ENCODE assay signal across 9 cellular contexts in genomic region chr6:4607026-4607704, GRCh38.
DNase-seq lines count a peak whose midpoint lies in the region; ATAC-seq and TF ChIP-seq lines count a peak whose summit lies in the region.
"Had no signal": no experiment of that assay in that cellular context is flagged by ENCODE, and none has a peak within 500 bp of the region (broad histone marks: within the 10 kb centered on the region; RNA-seq: fewer than 3 reads in every experiment).

No MANE protein-coding gene starts in this region.

- H3K9me3 Mint-ChIP-seq in stimulated activated effector memory CD8-positive, alpha-beta T cell treated with anti-CD3 and anti-CD28 coated beads, Interleukin-12 subunit alpha, Interleukin-12 subunit beta, amount 100 ng/mL, for 72 hours = no peaks in the 10 kb centered on the region
- H3K9me3 Mint-ChIP-seq in activated CD8-positive, alpha-beta T cell treated with anti-CD3 and anti-CD28 coated beads, Interleukin-2, amount 10 ng/mL, durations not matched to agents 7 days and 5 days (ENCODE audit: insufficient read depth) = no peaks in the 10 kb centered on the region

- no peak for TF ChIP-seq CTCF in prostate gland (IDR thresholded peaks at IDR 0.05)

- intact Hi-C loops in prostate gland (cut with DNase I) = no loop called here

- ATAC-seq in stimulated activated effector memory CD8-positive, alpha-beta T cell treated with anti-CD3 and anti-CD28 coated beads, Interleukin-12 subunit alpha, Interleukin-12 subunit beta, amount 100 ng/mL, for 72 hours = peak; percentile 65
- no peak for ATAC-seq in activated CD8-positive, alpha-beta T cell treated with anti-CD3 and anti-CD28 coated beads, Interleukin-2, amount 10 ng/mL, durations not matched to agents 7 days and 5 days
- no peak for ATAC-seq in GM18907 (IDR thresholded peaks at IDR 0.05; ENCODE audit: unreplicated experiment)

- H3K4me1 ChIP-seq in SJSA1 (replicated peaks) (peaks cover 66% of the 10 kb centered on the region), prostate gland (replicated peaks) (no peaks in the 10 kb centered on the region)

- H3K4me3 ChIP-seq in SJSA1 (no peak overlapping the region), prostate gland (no peak overlapping the region)

- peaks cover 5% of the 10 kb centered on the region for H3K27me3 Mint-ChIP-seq in activated CD8-positive, alpha-beta T cell treated with anti-CD3 and anti-CD28 coated beads, Interleukin-2, amount 10 ng/mL, durations not matched to agents 7 days and 5 days (ENCODE audit: low read depth)

- no peaks in the 10 kb centered on the region for H3K36me3 ChIP-seq in SJSA1
- no peaks in the 10 kb centered on the region for H3K36me3 ChIP-seq in prostate gland
- H3K36me3 ChIP-seq: WERI-Rb-1 had no signal

- CTCF ChIA-PET in activated CD8-positive, alpha-beta T cell treated with anti-CD3 and anti-CD28 coated beads, Interleukin-2, amount 10 ng/mL, durations not matched to agents 7 days and 5 days (lab: Charles Lee) = no interaction called here

- peak overlapping the region; percentile 31 for H3K4me3 Mint-ChIP-seq in stimulated activated effector memory CD8-positive, alpha-beta T cell treated with anti-CD3 and anti-CD28 coated beads, Interleukin-12 subunit alpha, Interleukin-12 subunit beta, amount 100 ng/mL, for 72 hours
- H3K4me3 Mint-ChIP-seq in activated CD8-positive, alpha-beta T cell treated with anti-CD3 and anti-CD28 coated beads, Interleukin-2, amount 10 ng/mL, durations not matched to agents 7 days and 5 days = no peak overlapping the region

- WGBS in prostate gland = 31% methylated on average over 13 of the region's 13 CpGs

- POLR2A ChIA-PET in activated CD8-positive, alpha-beta T cell treated with anti-CD3 and anti-CD28 coated beads, Interleukin-2, amount 10 ng/mL, durations not matched to agents 7 days and 5 days (lab: Charles Lee) = no interaction called here

- H3K27me3 ChIP-seq in SJSA1 (replicated peaks) = no peaks in the 10 kb centered on the region
- no peaks in the 10 kb centered on the region for H3K27me3 ChIP-seq in prostate gland (replicated peaks; ENCODE audit: insufficient read depth)

- H3K27ac ChIP-seq in SJSA1 (peak overlapping the region; percentile 36), prostate gland (no peak overlapping the region)
- H3K27ac ChIP-seq: WERI-Rb-1 had no signal

- H3K9me3 ChIP-seq in SJSA1 (replicated peaks) (no peaks in the 10 kb centered on the region), prostate gland (no peaks in the 10 kb centered on the region)

- peak; percentile 40 for DNase-seq in HS-27A (ENCODE audit: low read depth)
- DNase-seq in SJSA1 (ENCODE audit: low read depth in 1 of 2, low spot score in 2 of 2) = peak in 1 of 2 experiments; percentile 45
- DNase-seq in foreskin melanocyte = peak; percentile 63
- DNase-seq in stimulated activated effector memory CD8-positive, alpha-beta T cell treated with anti-CD3 and anti-CD28 coated beads, Interleukin-12 subunit alpha, Interleukin-12 subunit beta, amount 100 ng/mL, for 72 hours (ENCODE audit: low spot score in 2 of 2) = no peak
- no peak for DNase-seq in prostate gland (ENCODE audit: low spot score)
- no peak for DNase-seq in epidermal melanocyte (ENCODE audit: insufficient read length, low spot score)
- no peak for DNase-seq in activated CD8-positive, alpha-beta T cell treated with anti-CD3 and anti-CD28 coated beads, Interleukin-2, amount 10 ng/mL, durations not matched to agents 7 days and 5 days
- DNase-seq: WERI-Rb-1 had no signal

- TF ChIP-seq POLR2A in prostate gland (IDR thresholded peaks at IDR 0.05) = no peak

- H3K36me3 Mint-ChIP-seq in stimulated activated effector memory CD8-positive, alpha-beta T cell treated with anti-CD3 and anti-CD28 coated beads, Interleukin-12 subunit alpha, Interleukin-12 subunit beta, amount 100 ng/mL, for 72 hours = no peaks in the 10 kb centered on the region
- H3K36me3 Mint-ChIP-seq in activated CD8-positive, alpha-beta T cell treated with anti-CD3 and anti-CD28 coated beads, Interleukin-2, amount 10 ng/mL, durations not matched to agents 7 days and 5 days (ENCODE audit: low read depth) = no peaks in the 10 kb centered on the region

- peaks cover 56% of the 10 kb centered on the region for H3K4me1 Mint-ChIP-seq in stimulated activated effector memory CD8-positive, alpha-beta T cell treated with anti-CD3 and anti-CD28 coated beads, Interleukin-12 subunit alpha, Interleukin-12 subunit beta, amount 100 ng/mL, for 72 hours
- H3K4me1 Mint-ChIP-seq in activated CD8-positive, alpha-beta T cell treated with anti-CD3 and anti-CD28 coated beads, Interleukin-2, amount 10 ng/mL, durations not matched to agents 7 days and 5 days (ENCODE audit: low read depth) = peaks cover 11% of the 10 kb centered on the region

- H3K27ac Mint-ChIP-seq in stimulated activated effector memory CD8-positive, alpha-beta T cell treated with anti-CD3 and anti-CD28 coated beads, Interleukin-12 subunit alpha, Interleukin-12 subunit beta, amount 100 ng/mL, for 72 hours = peak overlapping the region; percentile 20
- H3K27ac Mint-ChIP-seq in activated CD8-positive, alpha-beta T cell treated with anti-CD3 and anti-CD28 coated beads, Interleukin-2, amount 10 ng/mL, durations not matched to agents 7 days and 5 days = no peak overlapping the region

Comparison
In these comparisons a context has a peak if more than half of its experiments do, and no peak if none do; other contexts are left out.
1. DNase-seq: peak in HS-27A (single experiment) and foreskin melanocyte (single experiment); none in stimulated activated effector memory CD8-positive, alpha-beta T cell treated with anti-CD3 and anti-CD28 coated beads, Interleukin-12 subunit alpha, Interleukin-12 subunit beta, amount 100 ng/mL, for 72 hours (0 of 2), prostate gland (single experiment), epidermal melanocyte (single experiment) and activated CD8-positive, alpha-beta T cell treated with anti-CD3 and anti-CD28 coated beads, Interleukin-2, amount 10 ng/mL, durations not matched to agents 7 days and 5 days (single experiment).